8 cellular contexts compared by ENCODE assay signal in the genomic region with DNA sequence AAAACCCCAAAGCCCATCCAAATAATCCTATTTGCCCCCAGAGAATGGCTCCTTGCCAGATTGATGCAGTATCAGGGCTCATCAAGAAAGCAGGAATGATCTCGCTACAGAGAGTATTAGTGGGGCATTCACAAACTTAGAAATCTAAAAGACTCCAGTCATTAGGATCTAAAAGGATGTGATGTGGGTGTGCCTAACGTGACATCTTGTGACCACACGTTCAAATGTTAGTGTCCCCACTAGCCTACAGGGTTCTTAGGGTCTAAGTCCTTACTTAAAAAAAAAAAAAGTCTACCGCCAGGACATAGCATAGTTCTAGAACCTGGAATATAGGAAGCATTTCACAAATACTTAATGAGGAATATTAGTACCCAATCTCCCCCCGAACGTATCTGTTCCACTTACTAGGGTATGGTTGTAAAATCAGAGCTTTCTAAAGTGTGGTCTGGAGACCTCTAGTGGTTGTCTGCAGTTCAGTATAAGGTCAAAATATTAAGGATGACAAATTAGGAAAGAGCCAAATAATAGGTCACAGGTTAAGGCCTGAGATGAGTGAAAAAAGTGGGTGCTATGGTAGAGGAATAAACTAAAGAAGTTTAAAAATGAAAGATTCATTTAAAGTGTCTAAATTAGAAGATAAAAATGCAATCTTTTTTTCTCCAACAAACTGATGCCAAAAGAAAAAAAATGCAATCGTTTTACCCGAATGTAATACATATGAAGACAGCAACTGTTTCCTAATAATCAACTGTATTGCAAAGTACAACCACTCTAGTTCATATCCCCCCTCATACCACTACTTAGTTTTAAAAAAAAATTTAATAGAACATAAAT. TPM values are rescaled to one million over a fixed set of nuclear protein-coding genes. Genes with fewer than 3 reads are reported as not detected.
DNase-seq lines count a peak whose midpoint lies in the region; ATAC-seq and TF ChIP-seq lines count a peak whose summit lies in the region.

No MANE protein-coding gene starts in this region.

- no peak overlapping the region for H3K27ac ChIP-seq in liver (ENCODE audit: low read depth in 1 of 2, low read length in 2 of 2)

- H3K27me3 ChIP-seq in liver (ENCODE audit: control insufficient read depth in 4 of 4, insufficient read depth in 4 of 4, low read length in 3 of 4) = no peaks in the 10 kb centered on the region

- peak; percentile 52 for TF ChIP-seq CTCF in liver (IDR thresholded peaks at IDR 0.05; ENCODE audit: low read depth, low read length, missing input control)

- H3K9me3 Mint-ChIP-seq in activated T-helper 17 cell treated with anti-CD3 and anti-CD28 coated beads, Interleukin-2, amount 50 U/mL, for 72 hours = no peaks in the 10 kb centered on the region

- DNase-seq in NCI-H2029 treated with DMSO at 0.1 percent for 48 hours (lab: John Stamatoyannopoulos, UW) (peak; percentile 7), NCI-H2029 (lab: John Stamatoyannopoulos, UW) (no peak), M059J (ENCODE audit: low read depth) (peak; percentile 38), amniotic stem cell (lab: John Stamatoyannopoulos, UW) (peak; percentile 6), NCI-H774 (lab: John Stamatoyannopoulos, UW) (no peak)

- H3K4me3 ChIP-seq in liver (ENCODE audit: low read depth in 1 of 3, low read length in 3 of 3) = no peak overlapping the region

- no peaks in the 10 kb centered on the region for H3K36me3 ChIP-seq in liver (ENCODE audit: control insufficient read depth in 4 of 4, insufficient read depth in 3 of 4, low read depth in 1 of 4, low read length in 3 of 4)

- H3K4me1 ChIP-seq in liver (ENCODE audit: control insufficient read depth in 4 of 4, insufficient read depth in 4 of 4, low read length in 3 of 4) = no peaks in the 10 kb centered on the region

- 68% methylated on average over 8 of the region's 8 CpGs for WGBS in liver

- TF ChIP-seq RAD21 in liver (IDR thresholded peaks at IDR 0.05) = peak; percentile 78 to 82

- H3K4me1 Mint-ChIP-seq in activated T-helper 17 cell treated with anti-CD3 and anti-CD28 coated beads, Interleukin-2, amount 50 U/mL, for 72 hours = no peaks in the 10 kb centered on the region

- no peaks in the 10 kb centered on the region for H3K36me3 Mint-ChIP-seq in activated T-helper 17 cell treated with anti-CD3 and anti-CD28 coated beads, Interleukin-2, amount 50 U/mL, for 72 hours (ENCODE audit: low read depth)

- no peaks in the 10 kb centered on the region for H3K9me3 ChIP-seq in liver (ENCODE audit: control insufficient read depth in 4 of 4, low read length in 3 of 4)

- ATAC-seq in activated T-helper 17 cell treated with anti-CD3 and anti-CD28 coated beads, Interleukin-2, amount 50 U/mL, for 72 hours (replicated peaks) = no peak
- no peak for ATAC-seq in GM21526 (IDR thresholded peaks at IDR 0.05; ENCODE audit: low FRiP score, unreplicated experiment)

- no peak overlapping the region for H3K9ac ChIP-seq in liver (ENCODE audit: low read depth in 1 of 2, low read length in 2 of 2)

- no peak overlapping the region for H3K4me3 Mint-ChIP-seq in activated T-helper 17 cell treated with anti-CD3 and anti-CD28 coated beads, Interleukin-2, amount 50 U/mL, for 72 hours

- H3K27ac Mint-ChIP-seq in activated T-helper 17 cell treated with anti-CD3 and anti-CD28 coated beads, Interleukin-2, amount 50 U/mL, for 72 hours = no peak overlapping the region

- no peaks in the 10 kb centered on the region for H3K27me3 Mint-ChIP-seq in activated T-helper 17 cell treated with anti-CD3 and anti-CD28 coated beads, Interleukin-2, amount 50 U/mL, for 72 hours

TF ChIP-seq in liver, 16 proteins besides CTCF, POLR2A, EP300 and RAD21:
- TF ChIP-seq SP1 (IDR thresholded peaks at IDR 0.05) (no peak), GABPA (IDR thresholded peaks at IDR 0.05 in 1 of 2, conservative IDR thresholded peaks at IDR 0.05 in 1 of 2) (no peak), JUND (IDR thresholded peaks at IDR 0.05) (no peak), FOXA2 (IDR thresholded peaks at IDR 0.05) (no peak), HNF4A (conservative IDR thresholded peaks at IDR 0.05) (no peak), FOXA1 (IDR thresholded peaks at IDR 0.05) (no peak), NR2F2 (IDR thresholded peaks at IDR 0.05) (no peak), RXRA (IDR thresholded peaks at IDR 0.05) (no peak), HNF4G (IDR thresholded peaks at IDR 0.05) (no peak), YY1 (IDR thresholded peaks at IDR 0.05) (no peak), TAF1 (conservative IDR thresholded peaks at IDR 0.05) (no peak)
- TF ChIP-seq, protein P1, sequence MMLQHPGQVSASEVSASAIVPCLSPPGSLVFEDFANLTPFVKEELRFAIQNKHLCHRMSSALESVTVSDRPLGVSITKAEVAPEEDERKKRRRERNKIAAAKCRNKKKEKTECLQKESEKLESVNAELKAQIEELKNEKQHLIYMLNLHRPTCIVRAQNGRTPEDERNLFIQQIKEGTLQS (IDR thresholded peaks at IDR 0.05) = no peak
- TF ChIP-seq, protein P2, sequence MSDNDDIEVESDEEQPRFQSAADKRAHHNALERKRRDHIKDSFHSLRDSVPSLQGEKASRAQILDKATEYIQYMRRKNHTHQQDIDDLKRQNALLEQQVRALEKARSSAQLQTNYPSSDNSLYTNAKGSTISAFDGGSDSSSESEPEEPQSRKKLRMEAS (IDR thresholded peaks at IDR 0.05) = no peak
- TF ChIP-seq, protein P3, sequence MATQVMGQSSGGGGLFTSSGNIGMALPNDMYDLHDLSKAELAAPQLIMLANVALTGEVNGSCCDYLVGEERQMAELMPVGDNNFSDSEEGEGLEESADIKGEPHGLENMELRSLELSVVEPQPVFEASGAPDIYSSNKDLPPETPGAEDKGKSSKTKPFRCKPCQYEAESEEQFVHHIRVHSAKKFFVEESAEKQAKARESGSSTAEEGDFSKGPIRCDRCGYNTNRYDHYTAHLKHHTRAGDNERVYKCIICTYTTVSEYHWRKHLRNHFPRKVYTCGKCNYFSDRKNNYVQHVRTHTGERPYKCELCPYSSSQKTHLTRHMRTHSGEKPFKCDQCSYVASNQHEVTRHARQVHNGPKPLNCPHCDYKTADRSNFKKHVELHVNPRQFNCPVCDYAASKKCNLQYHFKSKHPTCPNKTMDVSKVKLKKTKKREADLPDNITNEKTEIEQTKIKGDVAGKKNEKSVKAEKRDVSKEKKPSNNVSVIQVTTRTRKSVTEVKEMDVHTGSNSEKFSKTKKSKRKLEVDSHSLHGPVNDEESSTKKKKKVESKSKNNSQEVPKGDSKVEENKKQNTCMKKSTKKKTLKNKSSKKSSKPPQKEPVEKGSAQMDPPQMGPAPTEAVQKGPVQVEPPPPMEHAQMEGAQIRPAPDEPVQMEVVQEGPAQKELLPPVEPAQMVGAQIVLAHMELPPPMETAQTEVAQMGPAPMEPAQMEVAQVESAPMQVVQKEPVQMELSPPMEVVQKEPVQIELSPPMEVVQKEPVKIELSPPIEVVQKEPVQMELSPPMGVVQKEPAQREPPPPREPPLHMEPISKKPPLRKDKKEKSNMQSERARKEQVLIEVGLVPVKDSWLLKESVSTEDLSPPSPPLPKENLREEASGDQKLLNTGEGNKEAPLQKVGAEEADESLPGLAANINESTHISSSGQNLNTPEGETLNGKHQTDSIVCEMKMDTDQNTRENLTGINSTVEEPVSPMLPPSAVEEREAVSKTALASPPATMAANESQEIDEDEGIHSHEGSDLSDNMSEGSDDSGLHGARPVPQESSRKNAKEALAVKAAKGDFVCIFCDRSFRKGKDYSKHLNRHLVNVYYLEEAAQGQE (IDR thresholded peaks at IDR 0.05) = no peak
- TF ChIP-seq, protein P4, sequence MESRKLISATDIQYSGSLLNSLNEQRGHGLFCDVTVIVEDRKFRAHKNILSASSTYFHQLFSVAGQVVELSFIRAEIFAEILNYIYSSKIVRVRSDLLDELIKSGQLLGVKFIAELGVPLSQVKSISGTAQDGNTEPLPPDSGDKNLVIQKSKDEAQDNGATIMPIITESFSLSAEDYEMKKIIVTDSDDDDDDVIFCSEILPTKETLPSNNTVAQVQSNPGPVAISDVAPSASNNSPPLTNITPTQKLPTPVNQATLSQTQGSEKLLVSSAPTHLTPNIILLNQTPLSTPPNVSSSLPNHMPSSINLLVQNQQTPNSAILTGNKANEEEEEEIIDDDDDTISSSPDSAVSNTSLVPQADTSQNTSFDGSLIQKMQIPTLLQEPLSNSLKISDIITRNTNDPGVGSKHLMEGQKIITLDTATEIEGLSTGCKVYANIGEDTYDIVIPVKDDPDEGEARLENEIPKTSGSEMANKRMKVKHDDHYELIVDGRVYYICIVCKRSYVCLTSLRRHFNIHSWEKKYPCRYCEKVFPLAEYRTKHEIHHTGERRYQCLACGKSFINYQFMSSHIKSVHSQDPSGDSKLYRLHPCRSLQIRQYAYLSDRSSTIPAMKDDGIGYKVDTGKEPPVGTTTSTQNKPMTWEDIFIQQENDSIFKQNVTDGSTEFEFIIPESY (IDR thresholded peaks at IDR 0.05) = no peak

RNA-seq across cellular contexts. Expression of a gene that starts 4.2 kb away (rescaled TPM):
- total RNA-seq in M059J (2014; rRNA removed; shearing (Covaris generic)) = not detected in 2 replicates
- total RNA-seq in liver = not detected
- under 1 TPM in 1 of 2 donors, not detected in 1; 0.38 TPM for polyA plus RNA-seq in liver
- not detected for total RNA-seq in activated T-helper 17 cell treated with anti-CD3 and anti-CD28 coated beads, Interleukin-2, amount 50 U/mL, for 72 hours

Comparison
In these comparisons a context has a peak if more than half of its experiments do, and no peak if none do; other contexts are left out.
1. DNase-seq: peak in NCI-H2029 treated with DMSO at 0.1 percent for 48 hours (single experiment), M059J (single experiment) and amniotic stem cell (single experiment); none in NCI-H2029 (single experiment) and NCI-H774 (single experiment).